19 cellular contexts compared by ENCODE assay signal in genomic region chr10:12369982-12370381, GRCh38. TPM values are rescaled to one million over a fixed set of nuclear protein-coding genes. Genes with fewer than 3 reads are reported as not detected.
A peak's percentile ranks its signal among the peaks of the same experiment; 100 is the strongest.
DNase-seq lines count a peak whose midpoint lies in the region; ATAC-seq and TF ChIP-seq lines count a peak whose summit lies in the region.
"Had no signal": no experiment of that assay in that cellular context is flagged by ENCODE, and none has a peak within 500 bp of the region (broad histone marks: within the 10 kb centered on the region; RNA-seq: fewer than 3 reads in every experiment).

No MANE protein-coding gene starts in this region.

- H3K23ac ChIP-seq in mesendoderm (ENCODE audit: low read length): no peak overlapping the region

- H2AFZ ChIP-seq in PC-9: no peak overlapping the region
- H2AFZ ChIP-seq: GM23248 had no signal

- no peaks in the 10 kb centered on the region for H3K4me1 Mint-ChIP-seq in WTC11
- H3K4me1 Mint-ChIP-seq in activated T-helper 2 cell treated with anti-CD3 and anti-CD28 coated beads, Interferon-gamma antibody, Interleukin-2, Interleukin-4, amounts not matched to agents 10 μg/mL and 5 μg/mL and 100 μg/mL, durations not matched to agents 14 hours and 24 hours and 36 hours (ENCODE audit: low read depth): peaks cover 14% of the 10 kb centered on the region

- H3K79me1 ChIP-seq in mesendoderm (ENCODE audit: low read length): no peaks in the 10 kb centered on the region

- no peak overlapping the region for H2BK5ac ChIP-seq in mesendoderm (ENCODE audit: low read length)

- H3K27me3 ChIP-seq in mesendoderm (ENCODE audit: insufficient read depth, low read length, poor library complexity) (no peaks in the 10 kb centered on the region), PC-9 (ENCODE audit: insufficient read depth, low read depth) (no peaks in the 10 kb centered on the region)
- H3K27me3 ChIP-seq: BLaER1 had no signal

- H3K9me2 ChIP-seq in PC-9 (ENCODE audit: insufficient read depth): no peaks in the 10 kb centered on the region

- H3K4me3 ChIP-seq in mesendoderm (ENCODE audit: low read length): no peak overlapping the region
- H3K4me3 ChIP-seq in PC-9: no peak overlapping the region
- H3K4me3 ChIP-seq: BLaER1, GM23248 had no signal

- no peak overlapping the region for H3K18ac ChIP-seq in mesendoderm (ENCODE audit: low read length)

- no peak overlapping the region for H3K4ac ChIP-seq in mesendoderm (ENCODE audit: low read depth, low read length)

- ATAC-seq in WTC11 (no peak), sciatic nerve (no peak)

- no CpG with 5 or more reads among the region's 8 CpGs for WGBS in mesendoderm (ENCODE audit: extremely low coverage, insufficient coverage, low lambda C conversion rate)

- no peaks in the 10 kb centered on the region for H3K9me3 ChIP-seq in PC-9 (ENCODE audit: insufficient read depth, low read depth)

- no peaks in the 10 kb centered on the region for H4K20me1 ChIP-seq in PC-9 (ENCODE audit: insufficient read depth)
- H4K20me1 ChIP-seq: BLaER1 had no signal

- no peaks in the 10 kb centered on the region for H3F3A ChIP-seq in PC-9 (ENCODE audit: insufficient read depth, low read depth)

- no peak overlapping the region for H3K4me3 Mint-ChIP-seq in WTC11
- no peak overlapping the region for H3K4me3 Mint-ChIP-seq in activated T-helper 2 cell treated with anti-CD3 and anti-CD28 coated beads, Interferon-gamma antibody, Interleukin-2, Interleukin-4, amounts not matched to agents 10 μg/mL and 5 μg/mL and 100 μg/mL, durations not matched to agents 14 hours and 24 hours and 36 hours (ENCODE audit: low read depth)
- H3K4me3 Mint-ChIP-seq: B cell; CD14-positive monocyte; CD4-positive, alpha-beta T cell had no signal

- DNase-seq in activated effector memory CD4-positive, alpha-beta T cell treated with anti-CD3 and anti-CD28 coated beads, Interleukin-2, amount 50 U/mL, for 16 hours: peak; percentile 21
- DNase-seq in activated effector memory CD4-positive, alpha-beta T cell treated with Interleukin-2 at 50 U/mL for 16 hours: no peak
- DNase-seq in WTC11 (ENCODE audit: low spot score) (no peak), mesendoderm (peak; percentile 61), sciatic nerve (ENCODE audit: low spot score) (peak; percentile 7), PC-9 (no peak), DMS 273 treated with DMSO at 0.1 percent for 48 hours (lab: John Stamatoyannopoulos, UW) (no peak)
- DNase-seq in activated T-helper 2 cell treated with anti-CD3 and anti-CD28 coated beads, Interferon-gamma antibody, Interleukin-2, Interleukin-4, amounts not matched to agents 10 μg/mL and 5 μg/mL and 100 μg/mL, durations not matched to agents 14 hours and 24 hours and 36 hours (ENCODE audit: low spot score): no peak
- DNase-seq: CD4-positive, alpha-beta T cell; CD8-positive, alpha-beta memory T cell; DMS53; DMS79 treated with DMSO at 0.1 percent for 48 hours; GM23248; H7; HCEC 1CT had no signal

- no peak overlapping the region for H3K9ac ChIP-seq in mesendoderm (ENCODE audit: low read length)
- H3K9ac ChIP-seq: BLaER1, GM23248 had no signal

- H2BK15ac ChIP-seq in mesendoderm (replicated peaks; ENCODE audit: low read depth): no peak overlapping the region

- BruUV-seq in PC-9 (replicated peaks; lab: Mats Ljungman, UMichigan): no TSS peak

- intact Hi-C loops in sciatic nerve (cut with DNase I) (no loop called here), PC-9 (cut with micrococcal nuclease; ENCODE audit: unreplicated experiment) (no loop called here)
- intact Hi-C loops in activated T-helper 2 cell treated with anti-CD3 and anti-CD28 coated beads, Interferon-gamma antibody, Interleukin-2, Interleukin-4, amounts not matched to agents 10 μg/mL and 5 μg/mL and 100 μg/mL, durations not matched to agents 14 hours and 24 hours and 36 hours (cut with micrococcal nuclease): loop anchor here (5.0 kb wide), 2 partner anchors 37 to 77 kb away; no protein-coding TSS in a partner anchor

- no peak overlapping the region for H3K56ac ChIP-seq in mesendoderm (ENCODE audit: low read length)

- no peaks in the 10 kb centered on the region for H3K27me3 Mint-ChIP-seq in WTC11 (ENCODE audit: low read depth)
- no peaks in the 10 kb centered on the region for H3K27me3 Mint-ChIP-seq in activated T-helper 2 cell treated with anti-CD3 and anti-CD28 coated beads, Interferon-gamma antibody, Interleukin-2, Interleukin-4, amounts not matched to agents 10 μg/mL and 5 μg/mL and 100 μg/mL, durations not matched to agents 14 hours and 24 hours and 36 hours (ENCODE audit: low read depth)
- H3K27me3 Mint-ChIP-seq: B cell; CD4-positive, alpha-beta T cell; CD8-positive, alpha-beta memory T cell had no signal

- H3K79me2 ChIP-seq in mesendoderm (ENCODE audit: control insufficient read depth, insufficient read depth, low read length): no peaks in the 10 kb centered on the region
- peaks cover 4% of the 10 kb centered on the region; the same call in 1 of the 2 replicates for H3K79me2 ChIP-seq in PC-9 (ENCODE audit: low read depth)

- H3K36me3 ChIP-seq in mesendoderm (ENCODE audit: control insufficient read depth, insufficient read depth, low read length) (no peaks in the 10 kb centered on the region), PC-9 (ENCODE audit: low read depth) (no peaks in the 10 kb centered on the region)

- no peaks in the 10 kb centered on the region for H3K36me3 Mint-ChIP-seq in WTC11
- H3K36me3 Mint-ChIP-seq in activated T-helper 2 cell treated with anti-CD3 and anti-CD28 coated beads, Interferon-gamma antibody, Interleukin-2, Interleukin-4, amounts not matched to agents 10 μg/mL and 5 μg/mL and 100 μg/mL, durations not matched to agents 14 hours and 24 hours and 36 hours (ENCODE audit: low read depth): peaks cover 3% of the 10 kb centered on the region

- H3K27ac ChIP-seq in mesendoderm (ENCODE audit: low read depth, low read length) (no peak overlapping the region), PC-9 (no peak overlapping the region)
- H3K27ac ChIP-seq: 22Rv1, BLaER1, GM23248 had no signal

- H4K8ac ChIP-seq in mesendoderm (ENCODE audit: low read depth, low read length): no peak overlapping the region

- H2BK120ac ChIP-seq in mesendoderm (ENCODE audit: low read depth, low read length): no peak overlapping the region

- H2AK5ac ChIP-seq in mesendoderm (ENCODE audit: low read length): no peak overlapping the region

- CTCF ChIA-PET in WTC11 (lab: Charles Lee) (no interaction called here), PC-9 (lab: Charles Lee) (no interaction called here)

- TF ChIP-seq CTCF in WTC11 (IDR thresholded peaks at IDR 0.05) (no peak), PC-9 (conservative IDR thresholded peaks at IDR 0.05) (no peak)

- H3K27ac Mint-ChIP-seq in WTC11: no peak overlapping the region
- no peak overlapping the region for H3K27ac Mint-ChIP-seq in activated T-helper 2 cell treated with anti-CD3 and anti-CD28 coated beads, Interferon-gamma antibody, Interleukin-2, Interleukin-4, amounts not matched to agents 10 μg/mL and 5 μg/mL and 100 μg/mL, durations not matched to agents 14 hours and 24 hours and 36 hours
- H3K27ac Mint-ChIP-seq: CD14-positive monocyte; CD4-positive, alpha-beta T cell had no signal

- no peaks in the 10 kb centered on the region for H3K9me3 Mint-ChIP-seq in WTC11
- H3K9me3 Mint-ChIP-seq in activated T-helper 2 cell treated with anti-CD3 and anti-CD28 coated beads, Interferon-gamma antibody, Interleukin-2, Interleukin-4, amounts not matched to agents 10 μg/mL and 5 μg/mL and 100 μg/mL, durations not matched to agents 14 hours and 24 hours and 36 hours: no peaks in the 10 kb centered on the region
- H3K9me3 Mint-ChIP-seq: CD4-positive, alpha-beta T cell; CD8-positive, alpha-beta memory T cell had no signal

- H3K4me2 ChIP-seq in mesendoderm (ENCODE audit: low read length) (no peak overlapping the region), PC-9 (no peak overlapping the region)
- H3K4me2 ChIP-seq: BLaER1 had no signal

- H4K5ac ChIP-seq in mesendoderm (ENCODE audit: low read length): no peak overlapping the region

- POLR2A ChIA-PET in WTC11 (lab: Charles Lee): no interaction called here
- POLR2A ChIA-PET in PC-9 (lab: Charles Lee; ENCODE audit: unreplicated experiment): no interaction called here

- no peaks in the 10 kb centered on the region for H3K4me1 ChIP-seq in mesendoderm (ENCODE audit: control insufficient read depth, low read depth, low read length)
- no peaks in the 10 kb centered on the region for H3K4me1 ChIP-seq in PC-9 (replicated peaks; ENCODE audit: insufficient read depth)

TF ChIP-seq in WTC11, 78 proteins besides CTCF, POLR2A, EP300 and RAD21:
- TF ChIP-seq MXD4 (CRISPR knock-in tag; IDR thresholded peaks at IDR 0.05; ENCODE audit: borderline replicate concordance) (no peak), HMGA2 (CRISPR knock-in tag; IDR thresholded peaks at IDR 0.05) (peak; percentile 86), ETV6 (CRISPR knock-in tag; IDR thresholded peaks at IDR 0.05) (no peak), RELA (CRISPR knock-in tag; IDR thresholded peaks at IDR 0.05; ENCODE audit: borderline replicate concordance) (no peak)

RNA-seq across cellular contexts. Expression of gene CAMK1D, which starts 20.6 kb away (rescaled TPM):
- total RNA-seq in WTC11 (2021) (7.9 to 10.2 TPM (median 8.0 TPM) in 3 replicates), sciatic nerve (27.1 TPM), PC-9 (2021) (6.0 and 8.8 TPM in 2 replicates)
- polyA plus RNA-seq in mesendoderm (2013, experiment 1 of 2): 5.5 TPM
- 6.2 TPM for polyA plus RNA-seq in mesendoderm (2013, experiment 2 of 2)
- 5.7 and 6.1 TPM in 2 replicates for total RNA-seq in activated T-helper 2 cell treated with anti-CD3 and anti-CD28 coated beads, Interferon-gamma antibody, Interleukin-2, Interleukin-4, amounts not matched to agents 10 μg/mL and 5 μg/mL and 100 μg/mL, durations not matched to agents 14 hours and 24 hours and 36 hours

Comparison
In these comparisons a context has a peak if more than half of its experiments do, and no peak if none do; other contexts are left out.
1. DNase-seq: peak in activated effector memory CD4-positive, alpha-beta T cell treated with anti-CD3 and anti-CD28 coated beads, Interleukin-2, amount 50 U/mL, for 16 hours (single experiment), mesendoderm (single experiment) and sciatic nerve (single experiment); none in activated effector memory CD4-positive, alpha-beta T cell treated with Interleukin-2 at 50 U/mL for 16 hours (single experiment), WTC11 (single experiment), PC-9 (0 of 2), DMS 273 treated with DMSO at 0.1 percent for 48 hours (single experiment) and activated T-helper 2 cell treated with anti-CD3 and anti-CD28 coated beads, Interferon-gamma antibody, Interleukin-2, Interleukin-4, amounts not matched to agents 10 μg/mL and 5 μg/mL and 100 μg/mL, durations not matched to agents 14 hours and 24 hours and 36 hours (single experiment).